Comparison of ENCODE assay signal across 2 cellular contexts in genomic region chr2:105596522-105596921, GRCh38.
TF ChIP-seq lines count a peak whose summit lies in the region.

No MANE protein-coding gene starts in this region.

TF ChIP-seq in H1, 55 proteins besides CTCF, POLR2A, EP300 and RAD21:
- TF ChIP-seq PHF8 (conservative IDR thresholded peaks at IDR 0.05; ENCODE audit: low read depth, low read length) (no peak), RFX5 (IDR thresholded peaks at IDR 0.05; ENCODE audit: borderline replicate concordance, low read depth, low read length) (no peak), CHD1 (IDR thresholded peaks at IDR 0.05; ENCODE audit: low read depth, low read length) (no peak), SIX5 (IDR thresholded peaks at IDR 0.05; ENCODE audit: low read depth, low read length) (no peak), USF2 (IDR thresholded peaks at IDR 0.05; ENCODE audit: low read length) (no peak), CTBP2 (IDR thresholded peaks at IDR 0.05; ENCODE audit: borderline replicate concordance, insufficient read depth, insufficient read length, low read length) (no peak), KDM1A (IDR thresholded peaks at IDR 0.05; ENCODE audit: borderline replicate concordance, low read length) (no peak), HDAC2 (IDR thresholded peaks at IDR 0.05; ENCODE audit: borderline replicate concordance in 1 of 2, low read depth in 2 of 2, low read length in 2 of 2) (no peak), SAP30 (IDR thresholded peaks at IDR 0.05; ENCODE audit: insufficient read depth, insufficient replicate concordance, low read length) (no peak), SIRT6 (IDR thresholded peaks at IDR 0.05; ENCODE audit: low read length) (no peak), EZH2 (IDR thresholded peaks at IDR 0.05; ENCODE audit: low read depth, low read length, severe bottlenecking) (no peak), ZNF274 (IDR thresholded peaks at IDR 0.05; ENCODE audit: borderline replicate concordance, extremely low read depth, low read length) (no peak), MAFK (IDR thresholded peaks at IDR 0.05; ENCODE audit: low read depth, low read length) (no peak), CBX5 (IDR thresholded peaks at IDR 0.05; ENCODE audit: low read depth, low read length) (no peak), TEAD4 (IDR thresholded peaks at IDR 0.05; ENCODE audit: low read depth, low read length) (no peak), CHD2 (IDR thresholded peaks at IDR 0.05; ENCODE audit: low read length) (no peak), ASH2L (IDR thresholded peaks at IDR 0.05; ENCODE audit: low read length) (no peak), JUN (IDR thresholded peaks at IDR 0.05; ENCODE audit: low read depth, low read length) (no peak), GABPA (IDR thresholded peaks at IDR 0.05; ENCODE audit: borderline replicate concordance, insufficient read depth, low read length) (no peak), POU5F1 (IDR thresholded peaks at IDR 0.05; ENCODE audit: low read depth, low read length) (no peak)
TF ChIP-seq in H1: peak in this region for 0.

TF ChIP-seq in HepG2, 621 proteins besides CTCF, POLR2A, EP300 and RAD21:
- TF ChIP-seq HNRNPL (IDR thresholded peaks at IDR 0.05; ENCODE audit: low read depth, low read length) (no peak), FOXO4 (CRISPR knock-in tag; conservative IDR thresholded peaks at IDR 0.05) (no peak), PTBP1 (IDR thresholded peaks at IDR 0.05; ENCODE audit: low read depth, low read length, poor library complexity, severe bottlenecking) (no peak), POLR2AphosphoS5 (IDR thresholded peaks at IDR 0.05; ENCODE audit: low read depth, low read length) (no peak), TOPORS (CRISPR knock-in tag; IDR thresholded peaks at IDR 0.05) (no peak), NFRKB (IDR thresholded peaks at IDR 0.05) (no peak)
